Comparison of ENCODE assay signal across 1 cellular context in genomic region chr12:16606201-16606849, GRCh38.
A peak's percentile ranks its signal among the peaks of the same experiment; 100 is the strongest.
TF ChIP-seq lines count a peak whose summit lies in the region.

No MANE protein-coding gene starts in this region.

TF ChIP-seq in GM12878, 131 proteins besides CTCF, POLR2A, EP300 and RAD21 (continued from another document):
- TF ChIP-seq ZBTB40 (IDR thresholded peaks at IDR 0.05; ENCODE audit: borderline replicate concordance) (no peak), IKZF1 (conservative IDR thresholded peaks at IDR 0.05) (0 out of 2 replicates have a peak, but pooled peaks have one; percentile 13), NBN (IDR thresholded peaks at IDR 0.05) (no peak), MLLT1 (IDR thresholded peaks at IDR 0.05) (peak; percentile 7; the same call in 1 of the 2 replicates), SP1 (IDR thresholded peaks at IDR 0.05; ENCODE audit: low read depth, low read length) (no peak), CEBPZ (IDR thresholded peaks at IDR 0.05; ENCODE audit: low read depth, low read length) (no peak), HCFC1 (IDR thresholded peaks at IDR 0.05; ENCODE audit: low read length) (no peak)
